7 cellular contexts compared by ENCODE assay signal in the genomic region with DNA sequence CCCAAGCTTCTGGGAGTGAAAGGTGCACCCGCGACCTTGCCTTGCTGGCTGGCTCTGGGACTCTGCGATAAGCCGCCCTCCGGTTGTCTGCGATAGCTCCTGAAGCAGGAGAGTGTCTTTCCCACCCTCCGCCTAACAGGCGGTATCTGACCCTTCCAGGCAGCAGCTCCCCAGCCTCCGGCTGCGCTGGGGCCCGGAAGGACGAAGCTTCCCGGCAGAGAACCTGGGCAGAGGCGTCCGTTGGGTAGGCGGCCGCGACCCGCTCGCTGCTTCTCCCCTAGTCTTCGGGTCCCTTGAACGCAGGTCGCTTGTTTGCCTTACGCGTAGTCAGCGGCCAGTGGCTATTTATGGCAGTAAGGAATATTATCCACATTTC. TPM values are rescaled to one million over a fixed set of nuclear protein-coding genes. Genes with fewer than 3 reads are reported as not detected.
A peak's percentile ranks its signal among the peaks of the same experiment; 100 is the strongest.
DNase-seq lines count a peak whose midpoint lies in the region; ATAC-seq, FAIRE-seq and TF ChIP-seq lines count a peak whose summit lies in the region.

No MANE protein-coding gene starts in this region.

- peaks cover 5% of the 10 kb centered on the region for H3K27me3 Mint-ChIP-seq in GM23338 (ENCODE audit: insufficient read depth, low read depth, poor library complexity)

- peaks cover 16% of the 10 kb centered on the region; the same call in 1 of the 2 replicates for H3K79me2 ChIP-seq in GM23338 (replicated peaks; ENCODE audit: insufficient read depth)

- H3K36me3 Mint-ChIP-seq in GM23338 (ENCODE audit: low read depth) = peaks cover 10% of the 10 kb centered on the region; the same call in 2 of the 3 replicates

- H3K4me3 Mint-ChIP-seq in GM23338 = peak overlapping the region; percentile 89

- peak overlapping the region; percentile 98 for H3K27ac Mint-ChIP-seq in GM23338

- H2AFZ ChIP-seq in GM23338 = peak overlapping the region; percentile 87; the same call in 1 of the 2 replicates

- peaks cover 16% of the 10 kb centered on the region for H3K4me1 ChIP-seq in GM23338 (ENCODE audit: insufficient read depth)
- H3K4me1 ChIP-seq in adipocyte (ENCODE audit: control insufficient read depth, insufficient read depth, low read length) = peaks cover 35% of the 10 kb centered on the region
- H3K4me1 ChIP-seq in small intestine (ENCODE audit: control insufficient read depth in 2 of 2, insufficient read depth in 1 of 2, low read depth in 1 of 2, low read length in 1 of 2) = peaks cover 2 to 16% of the 10 kb centered on the region in 2 donors

- H3K9me3 ChIP-seq in adipocyte (ENCODE audit: control insufficient read depth, low read length) (no peaks in the 10 kb centered on the region), small intestine (ENCODE audit: control insufficient read depth, low read depth) (no peaks in the 10 kb centered on the region)

- H3K36me3 ChIP-seq in GM23338 (ENCODE audit: insufficient read depth) (no peaks in the 10 kb centered on the region), adipocyte (ENCODE audit: control insufficient read depth, insufficient read depth, low read length, severe bottlenecking) (no peaks in the 10 kb centered on the region), small intestine (ENCODE audit: control insufficient read depth in 2 of 2, insufficient read depth in 2 of 2, low read length in 2 of 2) (no peaks in the 10 kb centered on the region)

- TF ChIP-seq CTCF in GM23338 (conservative IDR thresholded peaks at IDR 0.05; ENCODE audit: low read depth in 2 of 2) (no peak), LNCaP clone FGC (IDR thresholded peaks at IDR 0.05; ENCODE audit: control insufficient read depth, extremely low read depth, insufficient read depth) (no peak)

- H3K27me3 ChIP-seq in GM23338 (ENCODE audit: insufficient read depth) (peaks cover 9% of the 10 kb centered on the region; the same call in 1 of the 2 replicates), adipocyte (replicated peaks; ENCODE audit: control insufficient read depth, insufficient read depth, low read length) (no peaks in the 10 kb centered on the region), small intestine (ENCODE audit: control insufficient read depth in 2 of 2, insufficient read depth in 2 of 2, low read length in 2 of 2) (no peaks in the 10 kb centered on the region)

- no peaks in the 10 kb centered on the region; the same call in 2 of the 3 replicates for H3K9me3 Mint-ChIP-seq in GM23338

- no peaks in the 10 kb centered on the region; the same call in 1 of the 2 replicates for H4K20me1 ChIP-seq in GM23338 (replicated peaks; ENCODE audit: insufficient read depth)

- ATAC-seq in GM18502 (IDR thresholded peaks at IDR 0.05; ENCODE audit: poor library complexity, unreplicated experiment) (peak; percentile 34), GM23338 (peak; percentile 66)

- H3K4me3 ChIP-seq in GM23338 (peak overlapping the region; percentile 53), LNCaP clone FGC (ENCODE audit: low read depth, low read length) (peak overlapping the region; percentile 59), adipocyte (ENCODE audit: low read length) (peak overlapping the region; percentile 94), iPS-11a (ENCODE audit: low read depth, low read length) (peak overlapping the region; percentile 35), small intestine (ENCODE audit: low read depth in 1 of 2, low read length in 2 of 2) (peak overlapping the region; percentile 50 to 81)

- FAIRE-seq in small intestine (lab: Jason Lieb, UNC) = no peak

- WGBS in small intestine, 3 donors = 1 to 5% (median 3%) methylated on average over 25 to 26 of the region's 26 CpGs

- H3F3A ChIP-seq in GM23338 (replicated peaks; ENCODE audit: low read depth) = peaks cover 10% of the 10 kb centered on the region; the same call in 1 of the 2 replicates

- H3K27ac ChIP-seq in GM23338 (ENCODE audit: low read depth) (peak overlapping the region; percentile 79), small intestine (ENCODE audit: low read depth in 1 of 2, low read length in 1 of 2) (peak overlapping the region; percentile 98 to 100)

- H3K4me1 Mint-ChIP-seq in GM23338 = peaks cover 15% of the 10 kb centered on the region

- H3K9ac ChIP-seq in adipocyte (ENCODE audit: low read length) = peak overlapping the region; percentile 97

- H3K9me2 ChIP-seq in GM23338 (ENCODE audit: insufficient read depth) = no peaks in the 10 kb centered on the region

- DNase-seq in GM23338 (ENCODE audit: low spot score) = peak; percentile 67
- no peak for DNase-seq in LNCaP clone FGC (ENCODE audit: low read depth)
- DNase-seq in adipocyte (ENCODE audit: low read depth) = no peak
- DNase-seq in small intestine = no peak
- no peak for DNase-seq in activated effector memory CD4-positive, alpha-beta T cell treated with Interleukin-2 at 50 U/mL for 16 hours

- peak overlapping the region; percentile 76 for H3K4me2 ChIP-seq in GM23338

TF ChIP-seq in GM23338, 12 proteins besides CTCF, POLR2A, EP300 and RAD21:
- TF ChIP-seq, protein P1, sequence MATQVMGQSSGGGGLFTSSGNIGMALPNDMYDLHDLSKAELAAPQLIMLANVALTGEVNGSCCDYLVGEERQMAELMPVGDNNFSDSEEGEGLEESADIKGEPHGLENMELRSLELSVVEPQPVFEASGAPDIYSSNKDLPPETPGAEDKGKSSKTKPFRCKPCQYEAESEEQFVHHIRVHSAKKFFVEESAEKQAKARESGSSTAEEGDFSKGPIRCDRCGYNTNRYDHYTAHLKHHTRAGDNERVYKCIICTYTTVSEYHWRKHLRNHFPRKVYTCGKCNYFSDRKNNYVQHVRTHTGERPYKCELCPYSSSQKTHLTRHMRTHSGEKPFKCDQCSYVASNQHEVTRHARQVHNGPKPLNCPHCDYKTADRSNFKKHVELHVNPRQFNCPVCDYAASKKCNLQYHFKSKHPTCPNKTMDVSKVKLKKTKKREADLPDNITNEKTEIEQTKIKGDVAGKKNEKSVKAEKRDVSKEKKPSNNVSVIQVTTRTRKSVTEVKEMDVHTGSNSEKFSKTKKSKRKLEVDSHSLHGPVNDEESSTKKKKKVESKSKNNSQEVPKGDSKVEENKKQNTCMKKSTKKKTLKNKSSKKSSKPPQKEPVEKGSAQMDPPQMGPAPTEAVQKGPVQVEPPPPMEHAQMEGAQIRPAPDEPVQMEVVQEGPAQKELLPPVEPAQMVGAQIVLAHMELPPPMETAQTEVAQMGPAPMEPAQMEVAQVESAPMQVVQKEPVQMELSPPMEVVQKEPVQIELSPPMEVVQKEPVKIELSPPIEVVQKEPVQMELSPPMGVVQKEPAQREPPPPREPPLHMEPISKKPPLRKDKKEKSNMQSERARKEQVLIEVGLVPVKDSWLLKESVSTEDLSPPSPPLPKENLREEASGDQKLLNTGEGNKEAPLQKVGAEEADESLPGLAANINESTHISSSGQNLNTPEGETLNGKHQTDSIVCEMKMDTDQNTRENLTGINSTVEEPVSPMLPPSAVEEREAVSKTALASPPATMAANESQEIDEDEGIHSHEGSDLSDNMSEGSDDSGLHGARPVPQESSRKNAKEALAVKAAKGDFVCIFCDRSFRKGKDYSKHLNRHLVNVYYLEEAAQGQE (IDR thresholded peaks at IDR 0.05; ENCODE audit: unreplicated experiment) = no peak
- TF ChIP-seq, protein P2, sequence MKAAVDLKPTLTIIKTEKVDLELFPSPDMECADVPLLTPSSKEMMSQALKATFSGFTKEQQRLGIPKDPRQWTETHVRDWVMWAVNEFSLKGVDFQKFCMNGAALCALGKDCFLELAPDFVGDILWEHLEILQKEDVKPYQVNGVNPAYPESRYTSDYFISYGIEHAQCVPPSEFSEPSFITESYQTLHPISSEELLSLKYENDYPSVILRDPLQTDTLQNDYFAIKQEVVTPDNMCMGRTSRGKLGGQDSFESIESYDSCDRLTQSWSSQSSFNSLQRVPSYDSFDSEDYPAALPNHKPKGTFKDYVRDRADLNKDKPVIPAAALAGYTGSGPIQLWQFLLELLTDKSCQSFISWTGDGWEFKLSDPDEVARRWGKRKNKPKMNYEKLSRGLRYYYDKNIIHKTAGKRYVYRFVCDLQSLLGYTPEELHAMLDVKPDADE (IDR thresholded peaks at IDR 0.05) = no peak
- TF ChIP-seq JUNB (IDR thresholded peaks at IDR 0.05; ENCODE audit: unreplicated experiment) (no peak), STAT1 (IDR thresholded peaks at IDR 0.05; ENCODE audit: unreplicated experiment) (no peak), POLR2AphosphoS5 (IDR thresholded peaks at IDR 0.05; ENCODE audit: low read depth) (no peak)
TF ChIP-seq in GM23338: peak in this region for 0.

RNA-seq across cellular contexts. Expression of a gene that starts 0.4 kb away (rescaled TPM):
- total RNA-seq in GM23338 (2014; rRNA removed; shearing (Covaris generic)) = 13.0 and 16.4 TPM in 2 replicates
- 6.3 and 7.3 TPM in 2 replicates for polyA plus RNA-seq in GM23338 (2016; fragmentation: Nextera tagmentation; extraction: Ambion mirVana)
- polyA plus RNA-seq in small intestine = 10 to 100 TPM in 1 of 3 donors, 1 to 10 TPM in 2; 3.1 to 12.6 (median 4.9) TPM

RNA-seq across cellular contexts. Expression of a gene that starts 35.8 kb away (rescaled TPM):
- 20.4 and 26.2 TPM in 2 replicates for total RNA-seq in GM23338 (2014; rRNA removed; shearing (Covaris generic))
- polyA plus RNA-seq in GM23338 (2016; fragmentation: Nextera tagmentation; extraction: Ambion mirVana) (6.2 and 6.9 TPM in 2 replicates), small intestine (1 to 10 TPM; 1.6 to 5.6 (median 4.7) TPM)

Comparison
In these comparisons a context has a peak if more than half of its experiments do, and no peak if none do; other contexts are left out.
1. H3K4me3 ChIP-seq: peak in every context shown above with its lines; median percentile 94 in adipocyte; 66 in small intestine; 59 in LNCaP clone FGC; 53 in GM23338; 35 in iPS-11a.